In the genomic region with DNA sequence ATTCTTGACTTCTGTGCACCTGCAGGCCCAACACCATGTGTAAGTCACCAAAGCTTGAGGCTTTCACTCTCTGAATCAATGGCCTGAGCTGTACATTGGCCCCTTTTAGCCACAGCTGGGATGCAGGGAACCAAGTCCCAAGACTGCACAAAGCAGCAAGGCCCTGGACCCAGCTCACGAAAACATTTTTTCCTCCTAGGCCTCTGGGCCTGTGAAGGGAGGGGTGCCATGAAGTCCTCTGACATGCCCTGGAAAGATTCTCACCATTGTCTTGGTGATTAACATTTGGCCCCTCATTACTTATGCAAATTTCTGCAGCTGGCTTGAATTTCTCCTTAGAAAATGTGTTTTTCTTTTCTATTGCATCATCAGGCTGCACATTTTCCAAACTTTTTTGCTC, we compare ENCODE assay signal across 4 cellular contexts.
DNase-seq lines count a peak whose midpoint lies in the region; ATAC-seq, FAIRE-seq and TF ChIP-seq lines count a peak whose summit lies in the region.
"Not testable (repeated sequence)": the region's sequence is repeated elsewhere in the genome, so short reads cannot be mapped to it uniquely, and the experiment has no call there.

No MANE protein-coding gene starts in this region.

- H3K36me3 ChIP-seq in HEK293 (ENCODE audit: control insufficient read depth in 2 of 2, insufficient read depth in 1 of 2, low read length in 2 of 2); endodermal cell (ENCODE audit: control insufficient read depth, insufficient read depth, low read length); mesendoderm (ENCODE audit: control insufficient read depth, insufficient read depth, low read length): not testable (repeated sequence)

- not testable (repeated sequence) for H3K18ac ChIP-seq in mesendoderm (ENCODE audit: low read length)

- H3K4me1 Mint-ChIP-seq in endodermal cell, result not testable (repeated sequence)

- H3K36me3 Mint-ChIP-seq in endodermal cell (ENCODE audit: low read depth), result peaks cover 19% of the 10 kb centered on the region

- not testable (repeated sequence) for H3K56ac ChIP-seq in mesendoderm (ENCODE audit: low read length)

- CTCF ChIA-PET in A549 (lab: Yijun Ruan, JAX); HEK293 (lab: Yijun Ruan, JAX): not testable (repeated sequence)

- WGBS in A549 (ENCODE audit: missing lambda C conversion rate), result 10% methylated on average over 1 of the region's 1 CpG
- 100% methylated on average over 1 of the region's 1 CpG; no CpG with 5 or more reads in 1 of the 2 experiments for WGBS in endodermal cell (ENCODE audit: insufficient coverage in 1 of 2, insufficient read length in 1 of 2), 2 experiments
- no CpG with 5 or more reads among the region's 1 CpG for WGBS in mesendoderm (ENCODE audit: extremely low coverage, insufficient coverage, low lambda C conversion rate)

- H3K79me1 ChIP-seq in mesendoderm (ENCODE audit: low read length), result not testable (repeated sequence)

- H3K9me3 Mint-ChIP-seq in endodermal cell, result peaks cover 60% of the 10 kb centered on the region

- TF ChIP-seq EP300 in A549 (IDR thresholded peaks at IDR 0.05), result not testable (repeated sequence)

- FAIRE-seq in A549 (lab: Jason Lieb, UNC), result not testable (repeated sequence)

- not testable (repeated sequence) for H2BK120ac ChIP-seq in mesendoderm (ENCODE audit: low read depth, low read length)

- H2BK5ac ChIP-seq in mesendoderm (ENCODE audit: low read length), result not testable (repeated sequence)

- H3K79me2 ChIP-seq in mesendoderm (ENCODE audit: control insufficient read depth, insufficient read depth, low read length), result not testable (repeated sequence)

- not testable (repeated sequence) for ATAC-seq in A549

- not testable (repeated sequence) for TF ChIP-seq RAD21 in A549 (conservative IDR thresholded peaks at IDR 0.05 in 1 of 2, IDR thresholded peaks at IDR 0.05 in 1 of 2)

- H3K27ac ChIP-seq in A549; HEK293 (ENCODE audit: extremely low read depth, low read depth, low read length); endodermal cell (ENCODE audit: low read depth, low read length); mesendoderm (ENCODE audit: low read depth, low read length): not testable (repeated sequence)

- not testable (repeated sequence) for H3K4me1 ChIP-seq in A549; HEK293 (ENCODE audit: control insufficient read depth, insufficient read depth, low read length); endodermal cell (ENCODE audit: control insufficient read depth, insufficient read depth, low read length); mesendoderm (ENCODE audit: control insufficient read depth, low read depth, low read length)

- not testable (repeated sequence) for H3K27ac Mint-ChIP-seq in endodermal cell

- H4K8ac ChIP-seq in mesendoderm (ENCODE audit: low read depth, low read length), result not testable (repeated sequence)

- H4K5ac ChIP-seq in mesendoderm (ENCODE audit: low read length), result not testable (repeated sequence)

- POLR2A ChIA-PET in A549 (lab: Yijun Ruan, JAX); HEK293 (lab: Yijun Ruan, JAX): not testable (repeated sequence)

- H3K9ac ChIP-seq in endodermal cell (ENCODE audit: extremely low read depth, low read length, poor library complexity, severe bottlenecking); mesendoderm (ENCODE audit: low read length): not testable (repeated sequence)

- H3K27me3 ChIP-seq in endodermal cell (ENCODE audit: control insufficient read depth, insufficient read depth, low read length, poor library complexity, severe bottlenecking); mesendoderm (ENCODE audit: insufficient read depth, low read length, poor library complexity): not testable (repeated sequence)

- H2BK15ac ChIP-seq in mesendoderm (replicated peaks; ENCODE audit: low read depth), result not testable (repeated sequence)

- DNase-seq in A549 (ENCODE audit: low read depth in 1 of 2, low spot score in 1 of 2), result not testable (repeated sequence)
- DNase-seq in endodermal cell, result peak; percentile 41
- peak; percentile 16 for DNase-seq in mesendoderm

- not testable (repeated sequence) for H3K4me3 ChIP-seq in A549; HEK293 (ENCODE audit: low read depth, low read length); mesendoderm (ENCODE audit: low read length)
- H3K4me3 ChIP-seq in endodermal cell (ENCODE audit: low read length), result peak overlapping the region; percentile 53

- not testable (repeated sequence) for H3K23ac ChIP-seq in mesendoderm (ENCODE audit: low read length)

- not testable (repeated sequence) for H3K4me2 ChIP-seq in A549; mesendoderm (ENCODE audit: low read length)

- H3K27me3 Mint-ChIP-seq in endodermal cell (ENCODE audit: insufficient read depth), result not testable (repeated sequence)

- TF ChIP-seq POLR2A in A549 (IDR thresholded peaks at IDR 0.05; ENCODE audit: low read length), result not testable (repeated sequence)

- H3K4ac ChIP-seq in mesendoderm (ENCODE audit: low read depth, low read length), result not testable (repeated sequence)

- H3K4me3 Mint-ChIP-seq in endodermal cell, result not testable (repeated sequence)

- not testable (repeated sequence) for H3K9me3 ChIP-seq in A549; HEK293 (ENCODE audit: control insufficient read depth, insufficient read depth, low read depth, low read length)
- peaks cover 58% of the 10 kb centered on the region for H3K9me3 ChIP-seq in endodermal cell (ENCODE audit: control insufficient read depth, low read length)

- H2AK5ac ChIP-seq in mesendoderm (ENCODE audit: low read length), result not testable (repeated sequence)

- not testable (repeated sequence) for TF ChIP-seq CTCF in A549 (IDR thresholded peaks at IDR 0.05); HEK293 (tag by site-specific recombination; IDR thresholded peaks at IDR 0.05); endodermal cell (conservative IDR thresholded peaks at IDR 0.05)

TF ChIP-seq in A549, 52 proteins besides CTCF, POLR2A, EP300 and RAD21:
- TF ChIP-seq ZFP36 (IDR thresholded peaks at IDR 0.05; ENCODE audit: borderline replicate concordance, partially characterized antibody), result peak; percentile 74

TF ChIP-seq in HEK293, 187 proteins besides CTCF, POLR2A, EP300 and RAD21:
- TF ChIP-seq ZNF585B (tag by site-specific recombination; IDR thresholded peaks at IDR 0.05), result peak; percentile 73
